Comparison of ENCODE assay signal across 9 cellular contexts in the genomic region with DNA sequence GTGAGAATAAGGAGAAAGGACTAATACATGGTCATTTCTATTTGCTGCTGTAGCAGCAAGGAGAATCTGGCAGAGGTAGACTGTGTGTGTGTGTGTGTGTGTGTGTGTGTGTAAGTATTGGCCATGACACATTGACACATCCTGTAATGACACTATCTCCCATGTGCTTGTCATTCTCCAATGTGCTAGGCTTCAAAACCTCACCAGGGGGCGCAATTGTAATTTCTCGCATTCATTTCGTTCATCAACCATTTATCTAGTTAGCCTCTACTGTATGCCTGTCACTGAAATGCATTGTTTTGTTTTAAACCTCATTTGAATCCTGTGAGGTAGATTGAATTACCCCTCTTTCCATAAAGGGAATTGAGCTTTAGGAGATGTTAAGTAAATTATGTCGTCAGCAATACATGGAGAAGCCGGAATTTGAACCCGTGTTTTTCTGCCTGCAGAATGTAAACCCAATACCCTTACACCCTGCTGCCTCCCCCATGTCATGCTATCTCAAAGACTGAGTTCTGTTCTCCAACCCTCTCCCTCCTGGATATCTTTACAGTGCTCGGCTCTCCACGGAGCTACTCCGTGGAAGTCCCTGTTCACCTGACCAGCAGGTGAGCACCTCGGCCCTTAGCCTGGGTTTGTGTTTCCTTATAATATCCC.
DNase-seq lines count a peak whose midpoint lies in the region; ATAC-seq, FAIRE-seq and TF ChIP-seq lines count a peak whose summit lies in the region.
"Had no signal": no experiment of that assay in that cellular context is flagged by ENCODE, and none has a peak within 500 bp of the region (broad histone marks: within the 10 kb centered on the region; RNA-seq: fewer than 3 reads in every experiment).

No MANE protein-coding gene starts in this region.

- TF ChIP-seq POLR2A in H1 (IDR thresholded peaks at IDR 0.05; ENCODE audit: control extremely low read depth in 1 of 2, low read depth in 2 of 2, low read length in 2 of 2), result no peak

- H3K4me2 ChIP-seq in H1 (ENCODE audit: insufficient read depth in 1 of 2, low read depth in 2 of 2, low read length in 2 of 2), result no peak overlapping the region

- DNase-seq in DMS 273 (lab: John Stamatoyannopoulos, UW; ENCODE audit: unreplicated experiment) (peak; percentile 81), DMS 273 treated with DMSO at 0.1 percent for 48 hours (lab: John Stamatoyannopoulos, UW) (no peak), NCI-H2171 (lab: John Stamatoyannopoulos, UW) (peak; percentile 24), activated B cell treated with CpG ODN at 0.5 μM for 24 hours (no peak), H1 (ENCODE audit: low read depth in 1 of 2, low spot score in 2 of 2) (peak in 1 of 2 experiments; percentile 70), myocyte (ENCODE audit: low read depth) (peak; percentile 69), upper lobe of right lung (no peak)

- H3K23me2 ChIP-seq in H1 (ENCODE audit: low read depth, low read length), result no peaks in the 10 kb centered on the region

- H3K9me3 ChIP-seq in H1 (ENCODE audit: insufficient read depth in 2 of 2, low read depth in 1 of 2, low read length in 1 of 2) (no peaks in the 10 kb centered on the region), upper lobe of right lung (no peaks in the 10 kb centered on the region)

- H3K9ac ChIP-seq in H1 (replicated peaks in 1 of 4; ENCODE audit: extremely low read depth in 1 of 4, low read depth in 3 of 4, low read length in 3 of 4), result no peak overlapping the region

- H3K4me1 Mint-ChIP-seq in activated B cell treated with CpG ODN at 0.5 μM for 24 hours, result no peaks in the 10 kb centered on the region

- H3K18ac ChIP-seq in H1 (ENCODE audit: extremely low read depth, low read length), result no peak overlapping the region

- POLR2A ChIA-PET in activated B cell treated with CpG ODN at 0.5 μM for 24 hours (lab: Charles Lee) (no interaction called here), H1 (lab: Charles Lee; ENCODE audit: partially characterized antibody) (no interaction called here)

- H2BK120ac ChIP-seq in H1 (replicated peaks; ENCODE audit: low read depth, low read length), result no peak overlapping the region

- no peaks in the 10 kb centered on the region for H4K20me1 ChIP-seq in H1 (replicated peaks in 1 of 2; ENCODE audit: control insufficient read depth in 1 of 2, insufficient read depth in 2 of 2, low read length in 2 of 2)

- ATAC-seq in HG02852 (IDR thresholded peaks at IDR 0.05; ENCODE audit: unreplicated experiment) (peak; percentile 43), activated B cell treated with CpG ODN at 0.5 μM for 24 hours (ENCODE audit: low read depth) (peak; percentile 42), upper lobe of right lung (peak; percentile 60)

- H4K91ac ChIP-seq in H1 (replicated peaks; ENCODE audit: insufficient read length, low read length), result no peak overlapping the region

- TF ChIP-seq RAD21 in H1 (IDR thresholded peaks at IDR 0.05 in 1 of 2, conservative IDR thresholded peaks at IDR 0.05 in 1 of 2; ENCODE audit: low read depth in 2 of 2, low read length in 2 of 2), result peak; percentile 77

- WGBS in H1 (ENCODE audit: extremely low coverage in 1 of 2, insufficient coverage in 1 of 2, insufficient read length in 1 of 2, insufficient replicate concordance in 2 of 2, low coverage in 1 of 2, low lambda C conversion rate in 2 of 2, missing lambda C conversion rate in 1 of 2), 2 experiments, result 67% methylated on average over 10 of the region's 10 CpGs; no CpG with 5 or more reads in 1 of the 2 experiments

- no peak overlapping the region for H3K4me3 Mint-ChIP-seq in activated B cell treated with CpG ODN at 0.5 μM for 24 hours

- no peak overlapping the region for H3K4ac ChIP-seq in H1 (replicated peaks; ENCODE audit: insufficient read length, low read depth, low read length)

- H2BK15ac ChIP-seq in H1 (ENCODE audit: low read length), result no peak overlapping the region

- H3K79me2 ChIP-seq in H1 (ENCODE audit: control insufficient read depth in 1 of 2, insufficient read depth in 2 of 2, low read length in 2 of 2), result no peaks in the 10 kb centered on the region

- H2BK5ac ChIP-seq in H1 (ENCODE audit: low read depth, low read length), result no peak overlapping the region

- CTCF ChIA-PET in activated B cell treated with CpG ODN at 0.5 μM for 24 hours (lab: Charles Lee), result interaction anchor here (0.7 to 1.6 kb wide), 3 partner anchors 552 to 1130 kb away, joined by 3 to 6 read pairs (median 4); no protein-coding TSS in a partner anchor
- CTCF ChIA-PET in H1 (lab: Charles Lee; ENCODE audit: partially characterized antibody), result interaction anchor here (0.6 to 7.9 kb wide), 42 partner anchors 8 to 668 kb away, joined by 3 to 75 read pairs (median 4); partner anchors contain the start of gene FAM78B

- TF ChIP-seq CTCF in activated B cell treated with CpG ODN at 0.5 μM for 24 hours (IDR thresholded peaks at IDR 0.05) (peak; percentile 36), H1 (IDR thresholded peaks at IDR 0.05; ENCODE audit: control extremely low read depth in 1 of 3, insufficient read depth in 1 of 3, low read depth in 1 of 3, low read length in 3 of 3) (peak in 2 of 3 experiments; percentile 72 to 82; a peak in 3 of 4 replicates), upper lobe of right lung (IDR thresholded peaks at IDR 0.05) (peak; percentile 66)

- no peak overlapping the region for H2BK20ac ChIP-seq in H1 (ENCODE audit: low read length)

- peaks cover 24% of the 10 kb centered on the region for H3K27me3 Mint-ChIP-seq in activated B cell treated with CpG ODN at 0.5 μM for 24 hours

- H2BK12ac ChIP-seq in H1 (ENCODE audit: low read depth, low read length), result no peak overlapping the region

- H3K27ac ChIP-seq in H1 (ENCODE audit: low read depth, low read length) (no peak overlapping the region), upper lobe of right lung (no peak overlapping the region)

- intact Hi-C loops in activated B cell treated with CpG ODN at 0.5 μM for 24 hours (cut with micrococcal nuclease) (no loop called here), upper lobe of right lung (cut with DNase I) (no loop called here)

- H2AK5ac ChIP-seq in H1 (ENCODE audit: low read depth, low read length), result no peak overlapping the region

- no peak overlapping the region for H4K5ac ChIP-seq in H1 (ENCODE audit: insufficient read length, low read depth, low read length)

- no peaks in the 10 kb centered on the region for H3K9me3 Mint-ChIP-seq in activated B cell treated with CpG ODN at 0.5 μM for 24 hours

- H3K27me3 ChIP-seq in H1 (replicated peaks in 1 of 4; ENCODE audit: control insufficient read depth in 3 of 4, extremely low read depth in 1 of 4, insufficient read depth in 3 of 4, low read length in 3 of 4) (no peaks in the 10 kb centered on the region), upper lobe of right lung (no peaks in the 10 kb centered on the region)

- H3K36me3 Mint-ChIP-seq in activated B cell treated with CpG ODN at 0.5 μM for 24 hours (ENCODE audit: low read depth), result no peaks in the 10 kb centered on the region

- H3K23ac ChIP-seq in H1 (ENCODE audit: insufficient read length), result no peak overlapping the region

- no peak overlapping the region for H3K27ac Mint-ChIP-seq in activated B cell treated with CpG ODN at 0.5 μM for 24 hours

- H3K4me3 ChIP-seq in H1 (ENCODE audit: extremely low read depth in 1 of 4, insufficient read depth in 2 of 4, low read depth in 3 of 4, low read length in 4 of 4) (no peak overlapping the region), upper lobe of right lung (no peak overlapping the region)

- H3K36me3 ChIP-seq in H1 (ENCODE audit: control insufficient read depth in 2 of 4, insufficient read depth in 4 of 4, low read length in 3 of 4) (no peaks in the 10 kb centered on the region), upper lobe of right lung (no peaks in the 10 kb centered on the region)

- peaks cover 0 to 2% (median 0%) of the 10 kb centered on the region in 4 experiments; a peak in 1 of 7 replicates for H3K4me1 ChIP-seq in H1 (replicated peaks in 1 of 4; ENCODE audit: control insufficient read depth in 3 of 4, insufficient read depth in 4 of 4, low read length in 3 of 4)
- no peaks in the 10 kb centered on the region for H3K4me1 ChIP-seq in upper lobe of right lung

- peak; percentile 75 for FAIRE-seq in H1 (lab: Jason Lieb, UNC)
- FAIRE-seq: A204.1 had no signal

- no peak overlapping the region for H3K14ac ChIP-seq in H1 (ENCODE audit: insufficient read length)

- H2AFZ ChIP-seq in H1 (ENCODE audit: low read length), result no peak overlapping the region

- no peak overlapping the region for H4K8ac ChIP-seq in H1 (ENCODE audit: extremely low read depth, insufficient read depth, low read length)

- TF ChIP-seq EP300 in H1 (IDR thresholded peaks at IDR 0.05; ENCODE audit: borderline replicate concordance in 1 of 2, low read depth in 2 of 2, low read length in 2 of 2), result no peak

- no peak overlapping the region for H3K56ac ChIP-seq in H1 (replicated peaks; ENCODE audit: insufficient read length, low read depth, low read length)

- H3K79me1 ChIP-seq in H1 (ENCODE audit: low read depth, low read length), result no peaks in the 10 kb centered on the region

TF ChIP-seq in H1, 55 proteins besides CTCF, POLR2A, EP300 and RAD21:
- peak; percentile 89 to 92 for TF ChIP-seq SIN3A (conservative IDR thresholded peaks at IDR 0.05 in 1 of 2, IDR thresholded peaks at IDR 0.05 in 1 of 2; ENCODE audit: low read depth in 1 of 2, low read length in 2 of 2)
- peak; percentile 43 for TF ChIP-seq MAX (IDR thresholded peaks at IDR 0.05)
- TF ChIP-seq, protein P1, sequence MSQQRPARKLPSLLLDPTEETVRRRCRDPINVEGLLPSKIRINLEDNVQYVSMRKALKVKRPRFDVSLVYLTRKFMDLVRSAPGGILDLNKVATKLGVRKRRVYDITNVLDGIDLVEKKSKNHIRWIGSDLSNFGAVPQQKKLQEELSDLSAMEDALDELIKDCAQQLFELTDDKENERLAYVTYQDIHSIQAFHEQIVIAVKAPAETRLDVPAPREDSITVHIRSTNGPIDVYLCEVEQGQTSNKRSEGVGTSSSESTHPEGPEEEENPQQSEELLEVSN (IDR thresholded peaks at IDR 0.05), result no peak

Comparison
In these comparisons a context has a peak if more than half of its experiments do, and no peak if none do; other contexts are left out.
1. DNase-seq: peak in DMS 273 (single experiment), NCI-H2171 (single experiment) and myocyte (single experiment); none in DMS 273 treated with DMSO at 0.1 percent for 48 hours (single experiment), activated B cell treated with CpG ODN at 0.5 μM for 24 hours (single experiment) and upper lobe of right lung (single experiment).
2. Peak in every context shown above with its lines, with median percentiles within 50 percentile points of each other: ATAC-seq and CTCF ChIP-seq.